8 cellular contexts compared by ENCODE assay signal in genomic region chr4:74117024-74117534, GRCh38. TPM values are rescaled to one million over a fixed set of nuclear protein-coding genes. Genes with fewer than 3 reads are reported as not detected.
A peak's percentile ranks its signal among the peaks of the same experiment; 100 is the strongest.
DNase-seq lines count a peak whose midpoint lies in the region; ATAC-seq and TF ChIP-seq lines count a peak whose summit lies in the region.

No MANE protein-coding gene starts in this region.

- H3K36me3 ChIP-seq in adrenal gland (replicated peaks in 1 of 2) = no peaks in the 10 kb centered on the region
- no peaks in the 10 kb centered on the region for H3K36me3 ChIP-seq in left ventricle myocardium inferior
- no peaks in the 10 kb centered on the region for H3K36me3 ChIP-seq in MM.1S (replicated peaks; ENCODE audit: insufficient read depth, low read length)

- no peak overlapping the region for H3K9ac ChIP-seq in MM.1S (ENCODE audit: low read length)

- no peak for TF ChIP-seq POLR2A in adrenal gland (IDR thresholded peaks at IDR 0.05)

- DNase-seq in GM03348 (ENCODE audit: low spot score) (peak; percentile 60), adrenal gland (peak; percentile 82 to 93 (median 91)), left ventricle myocardium inferior (peak; percentile 32), retinal pigment epithelial cell (ENCODE audit: low read depth) (peak; percentile 92), MM.1S (no peak)

- H3K27ac ChIP-seq in adrenal gland (peak overlapping the region in 3 of 5 donors; percentile 53 to 74 (median 71)), left ventricle myocardium inferior (replicated peaks) (peak overlapping the region; percentile 86), MM.1S (ENCODE audit: low read length) (no peak overlapping the region)

- no peak for ATAC-seq in HG02938 (IDR thresholded peaks at IDR 0.05; ENCODE audit: unreplicated experiment)
- no peak for ATAC-seq in HG03159 (IDR thresholded peaks at IDR 0.05; ENCODE audit: unreplicated experiment)
- no peak for ATAC-seq in GM19397 (IDR thresholded peaks at IDR 0.05; ENCODE audit: unreplicated experiment)

- 15 to 26% (median 23%) methylated on average over 3 of the region's 3 CpGs for WGBS in adrenal gland, 4 donors

- H4K20me1 ChIP-seq in MM.1S (ENCODE audit: insufficient read depth, low read length) = no peaks in the 10 kb centered on the region

- no peaks in the 10 kb centered on the region for H3K9me2 ChIP-seq in MM.1S (replicated peaks; ENCODE audit: insufficient read depth, low read length)

- TF ChIP-seq CTCF in adrenal gland (IDR thresholded peaks at IDR 0.05) (no peak), left ventricle myocardium inferior (IDR thresholded peaks at IDR 0.05; ENCODE audit: borderline replicate concordance) (no peak), retinal pigment epithelial cell (conservative IDR thresholded peaks at IDR 0.05; ENCODE audit: low read depth, low read length) (no peak), MM.1S (IDR thresholded peaks at IDR 0.05; ENCODE audit: low read length) (no peak)

- intact Hi-C loops in adrenal gland (cut with DNase I) = no loop called here
- intact Hi-C loops in left ventricle myocardium inferior (cut with micrococcal nuclease) = no loop called here

- H3K9me3 ChIP-seq in adrenal gland (replicated peaks in 1 of 3) (no peaks in the 10 kb centered on the region), left ventricle myocardium inferior (replicated peaks) (no peaks in the 10 kb centered on the region), MM.1S (replicated peaks; ENCODE audit: insufficient read depth, low read length) (no peaks in the 10 kb centered on the region)

- H3K4me3 ChIP-seq in adrenal gland (no peak overlapping the region), left ventricle myocardium inferior (no peak overlapping the region), retinal pigment epithelial cell (ENCODE audit: low read length) (no peak overlapping the region), MM.1S (ENCODE audit: low read length) (no peak overlapping the region)

- no peaks in the 10 kb centered on the region for H3K79me2 ChIP-seq in MM.1S (ENCODE audit: low read length)

- H3K4me1 ChIP-seq in adrenal gland (replicated peaks in 1 of 2) (peaks cover 0 to 14% of the 10 kb centered on the region in 2 donors), left ventricle myocardium inferior (peaks cover 34% of the 10 kb centered on the region), MM.1S (ENCODE audit: low read length) (no peaks in the 10 kb centered on the region)

- no peaks in the 10 kb centered on the region for H3F3A ChIP-seq in MM.1S (ENCODE audit: insufficient read depth, low read length)

- H3K27me3 ChIP-seq in adrenal gland = no peaks in the 10 kb centered on the region
- H3K27me3 ChIP-seq in left ventricle myocardium inferior (ENCODE audit: low read depth) = no peaks in the 10 kb centered on the region
- H3K27me3 ChIP-seq in MM.1S (replicated peaks; ENCODE audit: insufficient read depth, low read length) = no peaks in the 10 kb centered on the region

- H2AFZ ChIP-seq in MM.1S (ENCODE audit: low read length) = no peak overlapping the region

- no peak overlapping the region for H3K4me2 ChIP-seq in MM.1S (ENCODE audit: low read depth, low read length)

RNA-seq across cellular contexts. Expression of gene CXCL2, which starts 18.1 kb away (rescaled TPM):
- total RNA-seq in adrenal gland = 10 to 100 TPM in 1 of 8 donors, 1 to 10 TPM in 7; 2.4 to 13.9 (median 6.2) TPM
- polyA plus RNA-seq in adrenal gland = 10 to 100 TPM in 1 of 3 donors, 1 to 10 TPM in 2; 2.2 to 18.8 (median 5.4) TPM
- 11.3 TPM for total RNA-seq in left ventricle myocardium inferior

RNA-seq across cellular contexts. Expression of gene MTHFD2L, which starts 40.8 kb away (rescaled TPM):
- total RNA-seq in adrenal gland = 10 to 100 TPM; 13.2 to 21.8 (median 15.9) TPM
- 10 to 100 TPM in 2 of 3 donors, 1 to 10 TPM in 1; 9.8 to 25.9 (median 10.3) TPM for polyA plus RNA-seq in adrenal gland
- total RNA-seq in left ventricle myocardium inferior = 13.8 TPM
